Comparison of ENCODE assay signal across 21 cellular contexts in genomic region chrX:25206761-25207160, GRCh38.
DNase-seq lines count a peak whose midpoint lies in the region; FAIRE-seq and TF ChIP-seq lines count a peak whose summit lies in the region.
"Had no signal": no experiment of that assay in that cellular context is flagged by ENCODE, and none has a peak within 500 bp of the region (broad histone marks: within the 10 kb centered on the region; RNA-seq: fewer than 3 reads in every experiment).

No MANE protein-coding gene starts in this region.

- no peak overlapping the region for H2AFZ ChIP-seq in neural cell (ENCODE audit: low read depth, low read length)

- no peaks in the 10 kb centered on the region for H3K79me2 ChIP-seq in neural cell (replicated peaks; ENCODE audit: insufficient read depth, low read length)

- no peaks in the 10 kb centered on the region for H4K20me1 ChIP-seq in neural cell (ENCODE audit: insufficient read depth)
- H4K20me1 ChIP-seq: BLaER1 had no signal

- no peaks in the 10 kb centered on the region for H3K9me2 ChIP-seq in neural cell (ENCODE audit: insufficient read depth, low read length)

- peak; percentile 44 for DNase-seq in EL
- peak; percentile 27 for DNase-seq in NCI-H69 (lab: John Stamatoyannopoulos, UW)
- peak; percentile 74 for DNase-seq in bronchial epithelial cell (ENCODE audit: low read depth)
- DNase-seq in NCI-H1436 treated with DMSO at 0.1 percent for 48 hours (lab: John Stamatoyannopoulos, UW) = no peak
- DNase-seq in NCI-H510A (lab: John Stamatoyannopoulos, UW) = no peak
- no peak for DNase-seq in NCI-H774 (lab: John Stamatoyannopoulos, UW)
- no peak for DNase-seq in germinal center (ENCODE audit: low spot score)
- DNase-seq: activated CD4-positive, CD25-positive, alpha-beta regulatory T cell; activated effector memory CD4-positive, alpha-beta T cell treated with anti-CD3 and anti-CD28 coated beads, Interleukin-2, amount 50 U/mL, for 16 hours; dermis blood vessel endothelial cell; hippocampal formation; left ventricle myocardium inferior; NCI-H187; NCI-H524 treated with DMSO at 0.1 percent for 48 hours; posterior cingulate gyrus; stimulated activated naive CD8-positive, alpha-beta T cell treated with anti-CD3 and anti-CD28 coated beads, Interleukin-15, amount 100 ng/mL, for 72 hours; T-cell had no signal

- H3K4me3 ChIP-seq in bronchial epithelial cell (ENCODE audit: low read depth, low read length) = no peak overlapping the region
- H3K4me3 ChIP-seq in neural cell (ENCODE audit: low read length) = no peak overlapping the region
- H3K4me3 ChIP-seq: ascending aorta, BLaER1, esophagus muscularis mucosa, left ventricle myocardium inferior had no signal

- no peak overlapping the region for H3K4me2 ChIP-seq in neural cell (ENCODE audit: low read length)
- H3K4me2 ChIP-seq: BLaER1 had no signal

- H3F3A ChIP-seq in neural cell (ENCODE audit: insufficient read depth, low read length, poor library complexity, severe bottlenecking) = no peaks in the 10 kb centered on the region

- TF ChIP-seq EP300 in neural cell (conservative IDR thresholded peaks at IDR 0.05; ENCODE audit: poor library complexity, severe bottlenecking) = no peak

- TF ChIP-seq RAD21 in neural cell (conservative IDR thresholded peaks at IDR 0.05) = peak; percentile 59

- no peak for TF ChIP-seq CTCF in bronchial epithelial cell (IDR thresholded peaks at IDR 0.05; ENCODE audit: insufficient read depth, low read length, severe bottlenecking)
- peak; percentile 47 for TF ChIP-seq CTCF in neural cell (IDR thresholded peaks at IDR 0.05; ENCODE audit: poor library complexity, severe bottlenecking)

- H3K36me3 ChIP-seq in bronchial epithelial cell (ENCODE audit: control insufficient read depth, insufficient read depth, low read length) = no peaks in the 10 kb centered on the region
- no peaks in the 10 kb centered on the region for H3K36me3 ChIP-seq in neural cell (ENCODE audit: insufficient read depth, low read length)
- H3K36me3 ChIP-seq: ascending aorta, BLaER1, esophagus muscularis mucosa, left ventricle myocardium inferior had no signal

- no peak overlapping the region for H3K27ac ChIP-seq in neural cell (ENCODE audit: low read length)
- H3K27ac ChIP-seq: ascending aorta, BLaER1, esophagus muscularis mucosa, left ventricle myocardium inferior had no signal

- H3K9me3 ChIP-seq in neural cell (ENCODE audit: low read length) = no peaks in the 10 kb centered on the region
- H3K9me3 ChIP-seq: ascending aorta, BLaER1, left ventricle myocardium inferior had no signal

- H3K9ac ChIP-seq in neural cell (ENCODE audit: low read length) = no peak overlapping the region
- H3K9ac ChIP-seq: BLaER1 had no signal

- H3K27me3 ChIP-seq in bronchial epithelial cell (ENCODE audit: control insufficient read depth, insufficient read depth, low read length) (no peaks in the 10 kb centered on the region), neural cell (ENCODE audit: insufficient read depth, low read depth, low read length) (no peaks in the 10 kb centered on the region)
- H3K27me3 ChIP-seq: ascending aorta, esophagus muscularis mucosa had no signal

- no peak for FAIRE-seq in bronchial epithelial cell (lab: Jason Lieb, UNC)

TF ChIP-seq in neural cell, 6 proteins besides CTCF, POLR2A, EP300 and RAD21:
- TF ChIP-seq MXI1 (conservative IDR thresholded peaks at IDR 0.05; ENCODE audit: poor library complexity, severe bottlenecking) (no peak), EZH2 (IDR thresholded peaks at IDR 0.05; ENCODE audit: borderline replicate concordance, insufficient read depth, low read length, poor library complexity, severe bottlenecking) (no peak), SMC3 (conservative IDR thresholded peaks at IDR 0.05; ENCODE audit: poor library complexity) (peak; percentile 28)

Comparison
In these comparisons a context has a peak if more than half of its experiments do, and no peak if none do; other contexts are left out.
1. DNase-seq: peak in EL (single experiment), NCI-H69 (single experiment) and bronchial epithelial cell (single experiment); none in NCI-H1436 treated with DMSO at 0.1 percent for 48 hours (single experiment), NCI-H510A (single experiment), NCI-H774 (single experiment) and germinal center (single experiment).